Comparison of ENCODE assay signal across 18 cellular contexts in the genomic region with DNA sequence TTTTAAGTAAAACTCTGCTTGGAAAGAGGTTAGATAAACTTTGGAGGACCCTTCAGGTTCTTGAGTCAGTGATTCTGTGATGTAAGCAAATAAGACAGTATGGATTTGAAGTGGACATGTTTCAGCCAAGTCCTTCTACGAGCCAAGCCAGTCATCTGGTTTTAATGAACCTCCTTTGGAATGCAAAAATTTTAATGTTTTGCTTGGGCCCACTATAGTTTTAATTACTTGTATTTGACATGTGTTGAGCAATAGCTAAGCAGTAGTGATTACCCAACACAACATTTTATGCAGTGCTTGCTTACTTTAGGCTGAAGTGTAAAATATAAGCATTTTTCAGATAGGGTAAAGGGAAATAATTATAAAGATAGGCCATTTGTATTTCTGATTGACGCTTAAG.
A peak's percentile ranks its signal among the peaks of the same experiment; 100 is the strongest.
DNase-seq lines count a peak whose midpoint lies in the region; TF ChIP-seq lines count a peak whose summit lies in the region.
"Had no signal": no experiment of that assay in that cellular context is flagged by ENCODE, and none has a peak within 500 bp of the region (broad histone marks: within the 10 kb centered on the region; RNA-seq: fewer than 3 reads in every experiment).

No MANE protein-coding gene starts in this region.

- H3K9me3 ChIP-seq in SJCRH30 (replicated peaks), result no peaks in the 10 kb centered on the region
- H3K9me3 ChIP-seq: stomach had no signal

- peak; percentile 40 for DNase-seq in AG08395 (ENCODE audit: low spot score)
- peak; percentile 65 for DNase-seq in HFF-Myc (ENCODE audit: extremely low read depth, low read depth)
- peak; percentile 15 for DNase-seq in amniotic stem cell (lab: John Stamatoyannopoulos, UW)
- DNase-seq in foreskin fibroblast, result peak; percentile 88 to 92
- DNase-seq in NCI-H2227 (lab: John Stamatoyannopoulos, UW; ENCODE audit: unreplicated experiment), result no peak
- DNase-seq in SJCRH30, result no peak
- no peak for DNase-seq in NCI-H2227 treated with DMSO at 0.1 percent for 48 hours (lab: John Stamatoyannopoulos, UW)
- no peak for DNase-seq in LoVo (ENCODE audit: low spot score)
- DNase-seq: activated CD4-positive, alpha-beta memory T cell treated with anti-CD3 and anti-CD28 coated beads for 36 hours; activated T-cell treated with anti-CD3 and anti-CD28 coated beads, Interleukin-2, amount 50 U/mL, for 4 hours; effector CD4-positive, alpha-beta T cell; H9; NCI-H1930; NCI-H524; posterior cingulate gyrus; stimulated activated CD4-positive, alpha-beta T cell treated with anti-CD3 and anti-CD28 coated beads, Interleukin-15, amount 100 ng/mL, for 24 hours; stomach; SW 1271 had no signal

- H3K27ac ChIP-seq in SJCRH30, result no peak overlapping the region
- H3K27ac ChIP-seq: stomach had no signal

- H3K4me3 ChIP-seq in HFF-Myc (replicated peaks; ENCODE audit: low read depth, low read length), result no peak overlapping the region
- no peak overlapping the region for H3K4me3 ChIP-seq in foreskin fibroblast (ENCODE audit: low read depth in 1 of 2, low read length in 2 of 2)
- H3K4me3 ChIP-seq in SJCRH30, result no peak overlapping the region
- H3K4me3 ChIP-seq: stomach had no signal

- H3K4me1 ChIP-seq in SJCRH30, result no peaks in the 10 kb centered on the region
- H3K4me1 ChIP-seq: stomach had no signal

- no peaks in the 10 kb centered on the region for H3K36me3 ChIP-seq in SJCRH30
- H3K36me3 ChIP-seq: stomach had no signal

- no peaks in the 10 kb centered on the region for H3K27me3 ChIP-seq in SJCRH30
- H3K27me3 ChIP-seq: stomach had no signal

- TF ChIP-seq CTCF in HFF-Myc (IDR thresholded peaks at IDR 0.05; ENCODE audit: low read depth, low read length, missing control alignments) (no peak), foreskin fibroblast (IDR thresholded peaks at IDR 0.05; ENCODE audit: low read depth, low read length) (no peak)

Comparison
In these comparisons a context has a peak if more than half of its experiments do, and no peak if none do; other contexts are left out.
1. DNase-seq: peak in AG08395 (single experiment), HFF-Myc (single experiment), amniotic stem cell (single experiment) and foreskin fibroblast (2 of 2); none in NCI-H2227 (single experiment), SJCRH30 (0 of 2), NCI-H2227 treated with DMSO at 0.1 percent for 48 hours (single experiment) and LoVo (single experiment).